ENCODE assay signal across 15 cellular contexts in the genomic region with DNA sequence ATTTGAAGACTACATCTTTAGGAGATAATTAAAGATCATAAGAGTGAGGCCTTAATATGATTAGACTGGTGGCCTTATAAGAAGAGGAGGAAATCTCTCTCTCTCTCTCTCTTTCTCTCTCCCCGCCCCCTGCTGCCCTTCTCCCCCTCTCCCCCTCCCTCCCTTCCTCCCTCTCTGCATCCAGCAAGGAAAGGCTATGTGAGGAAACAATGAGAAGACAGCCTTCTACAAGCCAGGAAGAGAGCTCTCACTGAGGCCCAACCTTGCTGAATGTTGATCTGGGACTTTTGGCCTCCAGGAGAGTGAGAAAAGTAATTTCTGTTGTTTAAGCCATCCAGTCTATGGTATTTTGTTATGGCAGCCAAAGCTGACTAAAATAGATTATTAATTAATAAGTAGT. TPM values are rescaled to one million over a fixed set of nuclear protein-coding genes. Genes with fewer than 3 reads are reported as not detected.
DNase-seq lines count a peak whose midpoint lies in the region; ATAC-seq and TF ChIP-seq lines count a peak whose summit lies in the region.
"Had no signal": no experiment of that assay in that cellular context is flagged by ENCODE, and none has a peak within 500 bp of the region (broad histone marks: within the 10 kb centered on the region; RNA-seq: fewer than 3 reads in every experiment).

No MANE protein-coding gene starts in this region.

- H3K9me3 Mint-ChIP-seq in neural progenitor cell = no peaks in the 10 kb centered on the region
- H3K9me3 Mint-ChIP-seq: CD4-positive, alpha-beta T cell; IgD-negative memory B cell had no signal

- H3K9ac ChIP-seq in neural progenitor cell = no peak overlapping the region
- H3K9ac ChIP-seq: GM23248 had no signal

- ATAC-seq in GM18870 (IDR thresholded peaks at IDR 0.05; ENCODE audit: unreplicated experiment) (no peak), HG03432 (IDR thresholded peaks at IDR 0.05; ENCODE audit: unreplicated experiment) (no peak), GM19351 (IDR thresholded peaks at IDR 0.05; ENCODE audit: unreplicated experiment) (no peak)
- ATAC-seq: HepG2 had no signal

- WGBS in esophagus muscularis mucosa = 41% methylated on average over 1 of the region's 1 CpG

- H2AFZ ChIP-seq in neural progenitor cell (replicated peaks) = no peak overlapping the region
- H2AFZ ChIP-seq: GM23248 had no signal

- H3K79me2 ChIP-seq in neural progenitor cell (ENCODE audit: low read depth) = no peaks in the 10 kb centered on the region

- H3K27ac ChIP-seq in esophagus muscularis mucosa (replicated peaks in 1 of 4) = no peak overlapping the region
- no peak overlapping the region for H3K27ac ChIP-seq in neural progenitor cell
- H3K27ac ChIP-seq: GM23248 had no signal

- H3K4me1 Mint-ChIP-seq in neural progenitor cell = peaks cover 8% of the 10 kb centered on the region
- H3K4me1 Mint-ChIP-seq: IgD-negative memory B cell had no signal

- TF ChIP-seq POLR2A in esophagus muscularis mucosa (IDR thresholded peaks at IDR 0.05; ENCODE audit: low read depth) = no peak

- intact Hi-C loops in esophagus muscularis mucosa (cut with DNase I) = no loop called here

- H3K27me3 ChIP-seq in esophagus muscularis mucosa (no peaks in the 10 kb centered on the region), neural progenitor cell (no peaks in the 10 kb centered on the region)

- H3K4me3 ChIP-seq in esophagus muscularis mucosa (no peak overlapping the region), neural progenitor cell (no peak overlapping the region)
- H3K4me3 ChIP-seq: GM23248 had no signal

- no peaks in the 10 kb centered on the region for H3K36me3 ChIP-seq in esophagus muscularis mucosa
- no peaks in the 10 kb centered on the region for H3K36me3 ChIP-seq in neural progenitor cell
- H3K36me3 ChIP-seq: BE2C had no signal

- H3K4me3 Mint-ChIP-seq in neural progenitor cell = no peak overlapping the region
- H3K4me3 Mint-ChIP-seq: CD4-positive, alpha-beta T cell; IgD-negative memory B cell had no signal

- H3F3A ChIP-seq in neural progenitor cell (ENCODE audit: low read depth) = peaks cover 5% of the 10 kb centered on the region

- H3K36me3 Mint-ChIP-seq in neural progenitor cell = no peaks in the 10 kb centered on the region

- H3K4me1 ChIP-seq in esophagus muscularis mucosa = no peaks in the 10 kb centered on the region
- H3K4me1 ChIP-seq in neural progenitor cell = peaks cover 17% of the 10 kb centered on the region
- H3K4me1 ChIP-seq: BE2C, Caco-2 had no signal

- H3K9me3 ChIP-seq in esophagus muscularis mucosa (no peaks in the 10 kb centered on the region), neural progenitor cell (ENCODE audit: low read depth) (no peaks in the 10 kb centered on the region)
- H3K9me3 ChIP-seq: BE2C, Caco-2 had no signal

- TF ChIP-seq EP300 in esophagus muscularis mucosa (IDR thresholded peaks at IDR 0.05) = no peak

- TF ChIP-seq CTCF in esophagus muscularis mucosa (IDR thresholded peaks at IDR 0.05) (no peak), neural progenitor cell (IDR thresholded peaks at IDR 0.05) (no peak)

- H4K20me1 ChIP-seq in neural progenitor cell (ENCODE audit: low read depth) = no peaks in the 10 kb centered on the region

- DNase-seq in NCI-H82 (lab: John Stamatoyannopoulos, UW) = peak; percentile 76
- peak; percentile 68 for DNase-seq in esophagus muscularis mucosa (ENCODE audit: extremely low spot score)
- DNase-seq in neural progenitor cell (ENCODE audit: low spot score) = peak; percentile 57
- DNase-seq: ACHN; BE2C; C1 segment of cervical spinal cord; Caco-2; CD4-positive, alpha-beta T cell; GM23248; KBM-7 had no signal

- no peaks in the 10 kb centered on the region for H3K27me3 Mint-ChIP-seq in neural progenitor cell (ENCODE audit: insufficient read depth, low read depth)

- H3K4me2 ChIP-seq in neural progenitor cell = peak overlapping the region; percentile 9

- no peak overlapping the region for H3K27ac Mint-ChIP-seq in neural progenitor cell
- H3K27ac Mint-ChIP-seq: CD4-positive, alpha-beta T cell; IgD-negative memory B cell had no signal

RNA-seq across cellular contexts. Expression of a gene that starts 21.6 kb away (rescaled TPM):
- total RNA-seq in esophagus muscularis mucosa = 1 to 10 TPM; 1.2 to 7.0 (median 4.4) TPM
- total RNA-seq in neural progenitor cell (ENCODE audit: low replicate concordance) = 0.06 and 0.37 TPM in 2 replicates
- total RNA-seq: Caco-2; CD4-positive, alpha-beta T cell; GM23248; HepG2 had no signal

RNA-seq across cellular contexts. Expression of a gene that starts 23.5 kb away (rescaled TPM):
- total RNA-seq in esophagus muscularis mucosa = 10 to 100 TPM in 1 of 4 donors, 1 to 10 TPM in 3; 3.6 to 10.7 (median 4.9) TPM
- total RNA-seq in neural progenitor cell (ENCODE audit: low replicate concordance) = 29.1 and 41.7 TPM in 2 replicates
